In the genomic region with DNA sequence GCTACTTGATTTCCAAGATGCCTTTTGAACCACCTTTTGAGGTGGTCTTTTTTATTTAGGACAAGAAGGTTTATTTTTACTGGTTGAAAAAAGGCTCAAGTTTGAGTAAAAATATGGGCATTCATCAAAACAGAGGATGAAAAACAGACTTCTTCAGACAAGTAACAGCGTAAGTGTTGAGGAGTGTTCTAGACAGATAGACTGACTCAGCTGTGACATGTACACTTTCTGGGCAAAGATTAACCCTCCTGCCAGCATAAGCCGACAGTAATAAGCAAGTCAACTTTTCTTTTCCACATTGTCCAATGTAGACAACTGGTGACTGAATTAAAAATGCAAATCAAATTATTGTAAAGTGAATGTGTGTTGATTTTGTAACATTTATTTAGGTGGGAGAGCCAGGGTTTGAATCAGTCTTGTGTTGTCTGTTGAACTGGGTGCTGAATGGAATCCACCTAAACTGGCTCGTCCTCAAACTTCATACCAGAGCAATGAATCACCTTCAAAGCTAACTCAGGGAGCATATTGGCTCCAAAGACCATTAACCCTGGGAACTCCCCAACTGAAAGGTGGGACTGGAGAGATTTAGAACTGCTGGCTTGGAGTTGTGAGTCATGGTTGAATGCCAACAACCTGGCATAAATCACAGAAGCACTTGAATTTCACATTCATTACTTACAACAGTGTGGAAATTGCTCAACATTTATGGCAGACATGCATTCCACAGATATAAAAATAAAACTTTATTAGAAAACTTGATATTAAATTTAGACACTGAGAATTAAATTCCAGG, we compare ENCODE assay signal across 9 cellular contexts.
DNase-seq lines count a peak whose midpoint lies in the region; ATAC-seq and TF ChIP-seq lines count a peak whose summit lies in the region.
"Had no signal": no experiment of that assay in that cellular context is flagged by ENCODE, and none has a peak within 500 bp of the region (broad histone marks: within the 10 kb centered on the region; RNA-seq: fewer than 3 reads in every experiment).

No MANE protein-coding gene starts in this region.

- peak; percentile 93 for DNase-seq in AG04449 (ENCODE audit: low read depth, low spot score)
- DNase-seq in HT1080 (ENCODE audit: low read depth), result peak; percentile 99
- peak; percentile 100 for DNase-seq in mammary epithelial cell
- no peak for DNase-seq in NCI-H1092 (lab: John Stamatoyannopoulos, UW)
- DNase-seq in vagina (ENCODE audit: extremely low spot score in 2 of 2), result no peak
- DNase-seq: naive thymus-derived CD4-positive, alpha-beta T cell had no signal

- no peak for TF ChIP-seq POLR2A in vagina (IDR thresholded peaks at IDR 0.05)

- CTCF ChIA-PET in AG04449 (lab: Yijun Ruan, JAX) (interaction anchor here (2.8 kb wide), 1 partner anchor 420 kb away, joined by 7 read pairs; no protein-coding TSS in a partner anchor), mammary epithelial cell (lab: Charles Lee; ENCODE audit: low non-redundant PET) (no interaction called here)

- H3K27ac ChIP-seq in mammary epithelial cell (ENCODE audit: insufficient read depth, low read depth, low read length) (peak overlapping the region; percentile 94), liver (ENCODE audit: low read depth in 1 of 2, low read length in 2 of 2) (no peak overlapping the region), vagina (no peak overlapping the region)

- H3K9ac ChIP-seq in mammary epithelial cell (ENCODE audit: insufficient read depth, low read length) (peak overlapping the region; percentile 85), liver (ENCODE audit: low read depth in 1 of 2, low read length in 2 of 2) (no peak overlapping the region)

- 0% methylated on average over 3 of the region's 3 CpGs for WGBS in mammary epithelial cell (ENCODE audit: low coverage, missing lambda C conversion rate)
- 52% methylated on average over 3 of the region's 3 CpGs for WGBS in liver

- H3K79me2 ChIP-seq in mammary epithelial cell (ENCODE audit: insufficient read depth, low read length), result no peaks in the 10 kb centered on the region

- dilution Hi-C loops in mammary epithelial cell (cut with HindIII; ENCODE audit: low sequenced_read_pairs), result no loop called here

- no peaks in the 10 kb centered on the region for H4K20me1 ChIP-seq in mammary epithelial cell (ENCODE audit: insufficient read depth, low read length)

- TF ChIP-seq RAD21 in liver (IDR thresholded peaks at IDR 0.05), result no peak

- H3K4me1 ChIP-seq in mammary epithelial cell (ENCODE audit: insufficient read depth, low read length), result peaks cover 57% of the 10 kb centered on the region
- H3K4me1 ChIP-seq in liver (ENCODE audit: control insufficient read depth in 4 of 4, insufficient read depth in 4 of 4, low read length in 3 of 4), result peaks cover 0 to 5% (median 0%) of the 10 kb centered on the region in 4 donors
- peaks cover 10% of the 10 kb centered on the region for H3K4me1 ChIP-seq in vagina

- in situ Hi-C loops in mammary epithelial cell (cut with MboI; ENCODE audit: low sequenced_read_pairs in 2 of 2), result no loop called here

- peak overlapping the region; percentile 51 for H3K4me2 ChIP-seq in mammary epithelial cell (ENCODE audit: insufficient read depth, low read depth, low read length)

- H3K9me3 ChIP-seq in mammary epithelial cell (replicated peaks; ENCODE audit: insufficient read depth, low read length) (peaks cover 13% of the 10 kb centered on the region), liver (ENCODE audit: control insufficient read depth in 4 of 4, low read length in 3 of 4) (no peaks in the 10 kb centered on the region), vagina (no peaks in the 10 kb centered on the region)

- no peak overlapping the region for H2AFZ ChIP-seq in mammary epithelial cell (ENCODE audit: low read depth, low read length)

- H3K4me3 ChIP-seq in AG04449 (ENCODE audit: low read depth, low read length), result no peak overlapping the region; the same call in 1 of the 2 replicates
- no peak overlapping the region for H3K4me3 ChIP-seq in mammary epithelial cell (replicated peaks in 1 of 3; ENCODE audit: insufficient read depth in 1 of 3, low read depth in 2 of 3, low read length in 3 of 3)
- H3K4me3 ChIP-seq in liver (ENCODE audit: low read depth in 1 of 3, low read length in 3 of 3), result no peak overlapping the region
- H3K4me3 ChIP-seq in vagina, result no peak overlapping the region

- no peak for ATAC-seq in GM21367 (IDR thresholded peaks at IDR 0.05; ENCODE audit: unreplicated experiment)
- ATAC-seq in HG02763 (IDR thresholded peaks at IDR 0.05; ENCODE audit: unreplicated experiment), result no peak
- ATAC-seq: naive thymus-derived CD4-positive, alpha-beta T cell had no signal

- TF ChIP-seq CTCF in AG04449 (IDR thresholded peaks at IDR 0.05; ENCODE audit: insufficient read depth, low read length, missing control alignments), result no peak
- no peak for TF ChIP-seq CTCF in mammary epithelial cell (conservative IDR thresholded peaks at IDR 0.05 in 1 of 2, IDR thresholded peaks at IDR 0.05 in 1 of 2; ENCODE audit: extremely low read depth in 1 of 2, insufficient read depth in 1 of 2, low read depth in 1 of 2, low read length in 2 of 2)
- TF ChIP-seq CTCF in liver (IDR thresholded peaks at IDR 0.05; ENCODE audit: low read depth, low read length, missing input control), result no peak
- TF ChIP-seq CTCF in vagina (IDR thresholded peaks at IDR 0.05), result no peak

- H3K36me3 ChIP-seq in mammary epithelial cell (ENCODE audit: insufficient read depth, low read length) (no peaks in the 10 kb centered on the region), liver (ENCODE audit: control insufficient read depth in 4 of 4, insufficient read depth in 3 of 4, low read depth in 1 of 4, low read length in 3 of 4) (no peaks in the 10 kb centered on the region), vagina (no peaks in the 10 kb centered on the region)

- no TSS peak for BruUV-seq in mammary epithelial cell (replicated peaks; lab: Mats Ljungman, UMichigan)

- H3K27me3 ChIP-seq in mammary epithelial cell (ENCODE audit: insufficient read depth, low read length), result no peaks in the 10 kb centered on the region
- no peaks in the 10 kb centered on the region for H3K27me3 ChIP-seq in liver (ENCODE audit: control insufficient read depth in 4 of 4, insufficient read depth in 4 of 4, low read length in 3 of 4)
- no peaks in the 10 kb centered on the region for H3K27me3 ChIP-seq in vagina

- intact Hi-C loops in mammary epithelial cell (cut with micrococcal nuclease) (no loop called here), vagina (cut with DNase I) (no loop called here)

- POLR2A ChIA-PET in AG04449 (lab: Yijun Ruan, JAX), result no interaction called here

TF ChIP-seq in liver, 16 proteins besides CTCF, POLR2A, EP300 and RAD21:
- TF ChIP-seq MAX (IDR thresholded peaks at IDR 0.05), result no peak
- TF ChIP-seq FOXA2 (IDR thresholded peaks at IDR 0.05), result peak; percentile 14
- peak; percentile 31 for TF ChIP-seq YY1 (IDR thresholded peaks at IDR 0.05)
- peak in 1 of 2 donors; percentile 26 for TF ChIP-seq HNF4A (conservative IDR thresholded peaks at IDR 0.05)
- peak in 1 of 2 donors; percentile 91 for TF ChIP-seq JUND (IDR thresholded peaks at IDR 0.05)
- no peak for TF ChIP-seq REST (IDR thresholded peaks at IDR 0.05)

Comparison
In these comparisons a context has a peak if more than half of its experiments do, and no peak if none do; other contexts are left out.
1. DNase-seq: peak in AG04449 (single experiment), HT1080 (single experiment) and mammary epithelial cell (single experiment); none in NCI-H1092 (single experiment) and vagina (0 of 2).